In the genomic region with DNA sequence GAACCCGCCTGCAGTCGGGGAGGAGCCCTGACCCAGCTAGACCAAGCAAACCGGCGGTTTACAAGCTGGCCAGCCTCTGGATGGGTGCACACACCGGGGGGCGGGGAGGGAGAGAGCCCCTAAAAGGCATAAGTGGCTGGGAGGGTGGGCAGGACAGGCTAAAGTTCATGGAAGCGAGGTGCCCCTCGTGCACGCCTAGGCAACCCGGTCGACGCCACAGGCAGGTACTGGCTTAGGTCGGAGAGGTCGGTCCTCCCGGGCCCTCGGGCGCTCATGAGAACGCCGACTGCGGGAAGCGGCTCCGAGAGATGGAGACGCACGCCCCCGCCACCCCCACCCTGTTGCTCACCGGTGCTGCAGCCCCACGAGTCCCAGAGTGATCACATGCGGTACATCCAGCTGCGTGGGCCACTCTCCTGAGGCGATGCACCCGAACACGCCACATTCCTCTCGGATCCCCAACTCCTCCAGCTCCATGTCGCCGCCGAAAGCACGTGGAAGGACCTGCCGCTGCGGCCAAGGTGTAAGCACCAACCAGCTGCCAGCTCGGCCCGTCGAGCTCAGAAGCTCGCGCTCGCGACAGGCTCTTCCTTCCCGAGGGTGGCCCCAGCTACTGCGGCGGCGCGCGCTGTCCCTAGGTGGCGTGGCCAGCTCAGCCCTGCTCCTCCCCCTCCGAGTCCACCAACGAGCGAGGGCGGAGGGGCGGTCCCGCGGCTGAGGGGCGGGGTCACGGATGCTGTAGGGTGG, we compare ENCODE assay signal across 8 cellular contexts. TPM values are rescaled to one million over a fixed set of nuclear protein-coding genes. Genes with fewer than 3 reads are reported as not detected.
DNase-seq lines count a peak whose midpoint lies in the region; ATAC-seq and TF ChIP-seq lines count a peak whose summit lies in the region.

A gene (minus strand): TSS at position 615 of the 747 bp plus-strand sequence. CDS start 138 bp downstream, at position 477.

- peak within 1 kb of the TSS; percentile 95 for H3K27ac ChIP-seq in GM23338 (ENCODE audit: low read depth)
- H3K27ac ChIP-seq in stomach smooth muscle (ENCODE audit: low read length): peak within 1 kb of the TSS; percentile 93

- H3K27me3 ChIP-seq in GM23338 (ENCODE audit: insufficient read depth): no peaks in the 10 kb centered on the region
- no peaks in the 10 kb centered on the region for H3K27me3 ChIP-seq in stomach smooth muscle (ENCODE audit: control insufficient read depth in 1 of 2, insufficient read depth in 2 of 2, low read length in 2 of 2)

- no peaks in the 10 kb centered on the region for H3K9me2 ChIP-seq in GM23338 (ENCODE audit: insufficient read depth)

- H3K4me2 ChIP-seq in GM23338: peak within 1 kb of the TSS; percentile 92

- ATAC-seq in GM23338: peak; percentile 86

- DNase-seq in EL (peak; percentile 97), GM23338 (ENCODE audit: low spot score) (peak; percentile 98), LoVo (ENCODE audit: low spot score) (peak; percentile 98), SHP77 (lab: John Stamatoyannopoulos, UW) (peak; percentile 98 to 99), fibroblast of peridontal ligament (ENCODE audit: extremely low read depth) (peak; percentile 92), nephron progenitor cell (peak; percentile 99)
- peak; percentile 97 for DNase-seq in activated effector memory CD4-positive, alpha-beta T cell treated with Interleukin-2 at 50 U/mL for 16 hours

- H3K27me3 Mint-ChIP-seq in GM23338 (ENCODE audit: insufficient read depth, low read depth, poor library complexity) (peaks cover 22% of the 10 kb centered on the region), nephron progenitor cell (ENCODE audit: low read depth, poor library complexity) (no peaks in the 10 kb centered on the region)

- H3K4me3 Mint-ChIP-seq in GM23338: peak within 1 kb of the TSS; percentile 99
- peak within 1 kb of the TSS; percentile 100 for H3K4me3 Mint-ChIP-seq in nephron progenitor cell

- H3K36me3 ChIP-seq in GM23338 (ENCODE audit: insufficient read depth) (no peaks in the 10 kb centered on the region), stomach smooth muscle (ENCODE audit: control insufficient read depth in 2 of 2, insufficient read depth in 2 of 2, low read length in 2 of 2) (no peaks in the 10 kb centered on the region)

- H3K9me3 Mint-ChIP-seq in GM23338 (peaks cover 3% of the 10 kb centered on the region; the same call in 1 of the 3 replicates), nephron progenitor cell (no peaks in the 10 kb centered on the region)

- H3K27ac Mint-ChIP-seq in GM23338: peak within 1 kb of the TSS; percentile 99
- peak within 1 kb of the TSS; percentile 99 for H3K27ac Mint-ChIP-seq in nephron progenitor cell

- H3K4me3 ChIP-seq in GM23338: peak within 1 kb of the TSS; percentile 99
- peak within 1 kb of the TSS; percentile 85 to 86 for H3K4me3 ChIP-seq in stomach smooth muscle (ENCODE audit: low read length in 2 of 2)

- no peaks in the 10 kb centered on the region for H3K9me3 ChIP-seq in stomach smooth muscle (ENCODE audit: control insufficient read depth in 2 of 2, low read length in 2 of 2)

- peaks cover 47% of the 10 kb centered on the region for H4K20me1 ChIP-seq in GM23338 (replicated peaks; ENCODE audit: insufficient read depth)

- H3F3A ChIP-seq in GM23338 (replicated peaks; ENCODE audit: low read depth): no peaks in the 10 kb centered on the region

- H3K4me1 Mint-ChIP-seq in GM23338 (peaks cover 33% of the 10 kb centered on the region), nephron progenitor cell (peaks cover 53% of the 10 kb centered on the region)

- H3K4me1 ChIP-seq in GM23338 (ENCODE audit: insufficient read depth) (peaks cover 25% of the 10 kb centered on the region), stomach smooth muscle (ENCODE audit: control insufficient read depth, insufficient read depth, low read length) (peaks cover 19% of the 10 kb centered on the region)

- peaks cover 92% of the 10 kb centered on the region for H3K79me2 ChIP-seq in GM23338 (replicated peaks; ENCODE audit: insufficient read depth)

- peak within 1 kb of the TSS; percentile 56 for H2AFZ ChIP-seq in GM23338

- H3K36me3 Mint-ChIP-seq in GM23338 (ENCODE audit: low read depth) (peaks cover 42% of the 10 kb centered on the region), nephron progenitor cell (ENCODE audit: low read depth) (peaks cover 18% of the 10 kb centered on the region)

- H3K9ac ChIP-seq in stomach smooth muscle (ENCODE audit: low read length in 2 of 2): peak within 1 kb of the TSS; percentile 74 to 85

- TF ChIP-seq CTCF in GM23338 (conservative IDR thresholded peaks at IDR 0.05; ENCODE audit: low read depth in 2 of 2) (peak in 1 of 2 experiments; percentile 24; a peak in 1 of 4 replicates), nephron progenitor cell (IDR thresholded peaks at IDR 0.05) (no peak)

TF ChIP-seq in GM23338, 12 proteins besides CTCF, POLR2A, EP300 and RAD21:
- TF ChIP-seq POLR2AphosphoS5 (IDR thresholded peaks at IDR 0.05; ENCODE audit: low read depth) (peak; percentile 94), EZH2 (IDR thresholded peaks at IDR 0.05; ENCODE audit: low read depth, unreplicated experiment) (no peak)

RNA-seq across cellular contexts. Expression of the gene that starts here (rescaled TPM):
- 87.4 and 96.8 TPM in 2 replicates for total RNA-seq in GM23338 (2014; rRNA removed; shearing (Covaris generic))
- 56.3 and 63.0 TPM in 2 replicates for polyA plus RNA-seq in GM23338 (2016; fragmentation: Nextera tagmentation; extraction: Ambion mirVana)

Comparison
In these comparisons a context has a peak if more than half of its experiments do, and no peak if none do; other contexts are left out.
1. Peak in every context shown above with its lines: DNase-seq, ATAC-seq, H3K4me3 ChIP-seq and H3K27ac ChIP-seq.